Comparison of ENCODE assay signal across 1 cellular context in genomic region chr6:142926494-142927273, GRCh38.
TF ChIP-seq lines count a peak whose summit lies in the region.

No MANE protein-coding gene starts in this region.

TF ChIP-seq in GM12878, 131 proteins besides CTCF, POLR2A, EP300 and RAD21 (continued from another document and continues in another):
- TF ChIP-seq, protein P1, sequence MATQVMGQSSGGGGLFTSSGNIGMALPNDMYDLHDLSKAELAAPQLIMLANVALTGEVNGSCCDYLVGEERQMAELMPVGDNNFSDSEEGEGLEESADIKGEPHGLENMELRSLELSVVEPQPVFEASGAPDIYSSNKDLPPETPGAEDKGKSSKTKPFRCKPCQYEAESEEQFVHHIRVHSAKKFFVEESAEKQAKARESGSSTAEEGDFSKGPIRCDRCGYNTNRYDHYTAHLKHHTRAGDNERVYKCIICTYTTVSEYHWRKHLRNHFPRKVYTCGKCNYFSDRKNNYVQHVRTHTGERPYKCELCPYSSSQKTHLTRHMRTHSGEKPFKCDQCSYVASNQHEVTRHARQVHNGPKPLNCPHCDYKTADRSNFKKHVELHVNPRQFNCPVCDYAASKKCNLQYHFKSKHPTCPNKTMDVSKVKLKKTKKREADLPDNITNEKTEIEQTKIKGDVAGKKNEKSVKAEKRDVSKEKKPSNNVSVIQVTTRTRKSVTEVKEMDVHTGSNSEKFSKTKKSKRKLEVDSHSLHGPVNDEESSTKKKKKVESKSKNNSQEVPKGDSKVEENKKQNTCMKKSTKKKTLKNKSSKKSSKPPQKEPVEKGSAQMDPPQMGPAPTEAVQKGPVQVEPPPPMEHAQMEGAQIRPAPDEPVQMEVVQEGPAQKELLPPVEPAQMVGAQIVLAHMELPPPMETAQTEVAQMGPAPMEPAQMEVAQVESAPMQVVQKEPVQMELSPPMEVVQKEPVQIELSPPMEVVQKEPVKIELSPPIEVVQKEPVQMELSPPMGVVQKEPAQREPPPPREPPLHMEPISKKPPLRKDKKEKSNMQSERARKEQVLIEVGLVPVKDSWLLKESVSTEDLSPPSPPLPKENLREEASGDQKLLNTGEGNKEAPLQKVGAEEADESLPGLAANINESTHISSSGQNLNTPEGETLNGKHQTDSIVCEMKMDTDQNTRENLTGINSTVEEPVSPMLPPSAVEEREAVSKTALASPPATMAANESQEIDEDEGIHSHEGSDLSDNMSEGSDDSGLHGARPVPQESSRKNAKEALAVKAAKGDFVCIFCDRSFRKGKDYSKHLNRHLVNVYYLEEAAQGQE (IDR thresholded peaks at IDR 0.05; ENCODE audit: low read depth, low read length), result no peak
- peak; percentile 84 for TF ChIP-seq BACH1 (IDR thresholded peaks at IDR 0.05; ENCODE audit: borderline replicate concordance)
- TF ChIP-seq, protein P2, sequence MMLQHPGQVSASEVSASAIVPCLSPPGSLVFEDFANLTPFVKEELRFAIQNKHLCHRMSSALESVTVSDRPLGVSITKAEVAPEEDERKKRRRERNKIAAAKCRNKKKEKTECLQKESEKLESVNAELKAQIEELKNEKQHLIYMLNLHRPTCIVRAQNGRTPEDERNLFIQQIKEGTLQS (IDR thresholded peaks at IDR 0.05; ENCODE audit: borderline replicate concordance, extremely low read depth, low read depth, low read length), result no peak
- TF ChIP-seq SRF (IDR thresholded peaks at IDR 0.05; ENCODE audit: low read depth in 2 of 2, low read length in 2 of 2), result 0 out of 4 replicates have a peak, but pooled peaks of 1 of the 2 experiments have one; percentile 5
- TF ChIP-seq SMC3 (IDR thresholded peaks at IDR 0.05; ENCODE audit: borderline replicate concordance, low read length), result 0 out of 2 replicates have a peak, but pooled peaks have one; percentile 6
- no peak for TF ChIP-seq PAX8 (IDR thresholded peaks at IDR 0.05)
- TF ChIP-seq SMAD5 (IDR thresholded peaks at IDR 0.05; ENCODE audit: low read depth), result no peak
- peak; percentile 83 for TF ChIP-seq POLR2AphosphoS5 (IDR thresholded peaks at IDR 0.05; ENCODE audit: low read length)
- TF ChIP-seq CUX1 (IDR thresholded peaks at IDR 0.05; ENCODE audit: insufficient replicate concordance, low read depth, low read length), result no peak
- TF ChIP-seq ASH2L (IDR thresholded peaks at IDR 0.05; ENCODE audit: borderline replicate concordance, low read depth), result peak; percentile 79; the same call in 1 of the 2 replicates
- TF ChIP-seq E2F8 (IDR thresholded peaks at IDR 0.05; ENCODE audit: low read depth, partially characterized antibody), result no peak
- peak; percentile 99 for TF ChIP-seq NR2F1 (conservative IDR thresholded peaks at IDR 0.05)
- peak; percentile 28; the same call in 1 of the 2 replicates for TF ChIP-seq SPI1 (IDR thresholded peaks at IDR 0.05; ENCODE audit: borderline replicate concordance, insufficient read depth, low read depth, low read length)
- TF ChIP-seq RFX5 (IDR thresholded peaks at IDR 0.05; ENCODE audit: low read depth, low read length), result no peak
- TF ChIP-seq KAT2A (conservative IDR thresholded peaks at IDR 0.05; ENCODE audit: control insufficient read depth, low read depth, low read length), result no peak
- no peak for TF ChIP-seq MTA3 (IDR thresholded peaks at IDR 0.05; ENCODE audit: borderline replicate concordance, low read length)
- no peak for TF ChIP-seq PRDM15 (CRISPR knock-in tag; IDR thresholded peaks at IDR 0.05)
- TF ChIP-seq E4F1 (IDR thresholded peaks at IDR 0.05; ENCODE audit: borderline replicate concordance, partially characterized antibody), result no peak
- no peak for TF ChIP-seq CBX3 (IDR thresholded peaks at IDR 0.05; ENCODE audit: borderline replicate concordance, low read depth)
- peak; percentile 32 for TF ChIP-seq HCFC1 (IDR thresholded peaks at IDR 0.05; ENCODE audit: low read length)
- peak; percentile 38 for TF ChIP-seq HDAC6 (IDR thresholded peaks at IDR 0.05; ENCODE audit: unreplicated experiment)
- TF ChIP-seq KLF5 (IDR thresholded peaks at IDR 0.05; ENCODE audit: partially characterized antibody), result peak; percentile 80
- no peak for TF ChIP-seq USF1 (IDR thresholded peaks at IDR 0.05; ENCODE audit: borderline replicate concordance, extremely low read length, insufficient read depth, low read depth, low read length)
- TF ChIP-seq IRF4 (IDR thresholded peaks at IDR 0.05; ENCODE audit: low read depth, low read length), result no peak
- 0 out of 4 replicates have a peak, but pooled peaks of 1 of the 2 experiments have one; percentile 45 for TF ChIP-seq ETV6 (conservative IDR thresholded peaks at IDR 0.05 in 1 of 2, IDR thresholded peaks at IDR 0.05 in 1 of 2; ENCODE audit: borderline replicate concordance in 1 of 2, low read depth in 1 of 2)
- TF ChIP-seq ATF7 (IDR thresholded peaks at IDR 0.05; ENCODE audit: low read depth), result peak; percentile 54; the same call in 1 of the 2 replicates
- no peak for TF ChIP-seq HDAC2 (IDR thresholded peaks at IDR 0.05)
- TF ChIP-seq MEF2A (IDR thresholded peaks at IDR 0.05; ENCODE audit: insufficient read depth, low read depth, low read length), result no peak
- TF ChIP-seq LARP7 (IDR thresholded peaks at IDR 0.05), result peak; percentile 97
- TF ChIP-seq ZNF687 (IDR thresholded peaks at IDR 0.05), result peak; percentile 94
